1 cellular context compared by ENCODE assay signal in the genomic region with DNA sequence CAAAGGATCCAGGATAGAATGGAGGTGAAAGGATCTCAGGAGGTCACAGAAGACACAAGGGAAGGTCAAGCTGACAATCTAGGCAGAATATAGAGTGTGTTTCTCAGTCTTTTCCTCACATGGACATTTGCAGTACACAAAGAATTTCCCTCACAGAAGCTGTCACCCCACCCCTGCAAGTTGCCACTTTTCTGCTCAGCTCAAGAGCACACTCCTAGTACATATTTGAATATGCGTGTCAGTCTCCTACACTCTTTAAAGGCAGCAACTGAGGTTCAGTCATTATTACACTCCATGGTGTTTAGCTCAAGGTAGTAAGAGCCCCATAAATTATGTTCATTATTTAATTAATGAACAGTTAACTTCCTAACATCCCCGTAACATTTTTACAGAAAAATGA.
TF ChIP-seq lines count a peak whose summit lies in the region.

No MANE protein-coding gene starts in this region.

TF ChIP-seq in IMR-90, 13 proteins besides CTCF, POLR2A, EP300 and RAD21:
- TF ChIP-seq MXI1 (IDR thresholded peaks at IDR 0.05; ENCODE audit: borderline replicate concordance, low read depth, low read length), result no peak
- TF ChIP-seq CEBPB (IDR thresholded peaks at IDR 0.05; ENCODE audit: low read depth, low read length), result no peak
- TF ChIP-seq MAZ (IDR thresholded peaks at IDR 0.05; ENCODE audit: borderline replicate concordance, low read depth, low read length), result no peak
- no peak for TF ChIP-seq FOS (IDR thresholded peaks at IDR 0.05; ENCODE audit: low read depth, low read length)
- TF ChIP-seq NFE2L2 (IDR thresholded peaks at IDR 0.05; ENCODE audit: low read depth, low read length), result no peak
- TF ChIP-seq, protein P1, sequence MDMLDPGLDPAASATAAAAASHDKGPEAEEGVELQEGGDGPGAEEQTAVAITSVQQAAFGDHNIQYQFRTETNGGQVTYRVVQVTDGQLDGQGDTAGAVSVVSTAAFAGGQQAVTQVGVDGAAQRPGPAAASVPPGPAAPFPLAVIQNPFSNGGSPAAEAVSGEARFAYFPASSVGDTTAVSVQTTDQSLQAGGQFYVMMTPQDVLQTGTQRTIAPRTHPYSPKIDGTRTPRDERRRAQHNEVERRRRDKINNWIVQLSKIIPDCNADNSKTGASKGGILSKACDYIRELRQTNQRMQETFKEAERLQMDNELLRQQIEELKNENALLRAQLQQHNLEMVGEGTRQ (IDR thresholded peaks at IDR 0.05; ENCODE audit: low read depth, low read length), result no peak
- no peak for TF ChIP-seq CHD1 (IDR thresholded peaks at IDR 0.05; ENCODE audit: low read depth, low read length)
- no peak for TF ChIP-seq RCOR1 (IDR thresholded peaks at IDR 0.05; ENCODE audit: insufficient replicate concordance, low read length)
- TF ChIP-seq SMC3 (IDR thresholded peaks at IDR 0.05; ENCODE audit: low read depth, low read length), result no peak
- no peak for TF ChIP-seq RFX5 (IDR thresholded peaks at IDR 0.05; ENCODE audit: low read depth, low read length)
- TF ChIP-seq, protein P2, sequence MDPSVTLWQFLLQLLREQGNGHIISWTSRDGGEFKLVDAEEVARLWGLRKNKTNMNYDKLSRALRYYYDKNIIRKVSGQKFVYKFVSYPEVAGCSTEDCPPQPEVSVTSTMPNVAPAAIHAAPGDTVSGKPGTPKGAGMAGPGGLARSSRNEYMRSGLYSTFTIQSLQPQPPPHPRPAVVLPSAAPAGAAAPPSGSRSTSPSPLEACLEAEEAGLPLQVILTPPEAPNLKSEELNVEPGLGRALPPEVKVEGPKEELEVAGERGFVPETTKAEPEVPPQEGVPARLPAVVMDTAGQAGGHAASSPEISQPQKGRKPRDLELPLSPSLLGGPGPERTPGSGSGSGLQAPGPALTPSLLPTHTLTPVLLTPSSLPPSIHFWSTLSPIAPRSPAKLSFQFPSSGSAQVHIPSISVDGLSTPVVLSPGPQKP (IDR thresholded peaks at IDR 0.05; ENCODE audit: borderline replicate concordance, low read depth, low read length), result no peak
- TF ChIP-seq BHLHE40 (IDR thresholded peaks at IDR 0.05; ENCODE audit: low read depth, low read length), result no peak
- no peak for TF ChIP-seq MAFK (IDR thresholded peaks at IDR 0.05; ENCODE audit: low read depth, low read length)
